19 cellular contexts compared by ENCODE assay signal in the genomic region with DNA sequence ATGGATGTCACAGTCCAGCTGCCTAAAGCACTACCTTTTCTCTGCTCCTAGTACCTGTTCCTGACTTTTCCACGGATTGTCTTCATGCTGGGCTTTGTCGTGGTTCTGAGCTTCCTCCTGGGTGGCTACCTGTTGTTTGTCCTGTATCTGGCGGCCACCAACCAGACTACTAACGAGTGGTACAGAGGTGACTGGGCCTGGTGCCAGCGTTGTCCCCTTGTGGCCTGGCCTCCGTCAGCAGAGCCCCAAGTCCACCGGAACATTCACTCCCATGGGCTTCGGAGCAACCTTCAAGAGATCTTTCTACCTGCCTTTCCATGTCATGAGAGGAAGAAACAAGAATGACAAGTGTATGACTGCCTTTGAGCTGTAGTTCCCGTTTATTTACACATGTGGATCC. TPM values are rescaled to one million over a fixed set of nuclear protein-coding genes. Genes with fewer than 3 reads are reported as not detected.
DNase-seq lines count a peak whose midpoint lies in the region; ATAC-seq and TF ChIP-seq lines count a peak whose summit lies in the region.
"Had no signal": no experiment of that assay in that cellular context is flagged by ENCODE, and none has a peak within 500 bp of the region (broad histone marks: within the 10 kb centered on the region; RNA-seq: fewer than 3 reads in every experiment).

No MANE protein-coding gene starts in this region.

- DNase-seq in CD4-positive, CD25-positive, alpha-beta regulatory T cell: no peak
- no peak for DNase-seq in CD8-positive, alpha-beta T cell
- no peak for DNase-seq in natural killer cell
- DNase-seq in omental fat pad (ENCODE audit: low spot score): no peak
- DNase-seq: activated effector memory CD4-positive, alpha-beta T cell treated with Interleukin-2 at 50 U/mL for 16 hours; BE2C; foreskin melanocyte; Kasumi-1; NCI-H1417; NCI-H82 had no signal

- H3K36me3 ChIP-seq in CD4-positive, CD25-positive, alpha-beta regulatory T cell (ENCODE audit: control insufficient read depth, insufficient read depth, low read length): peaks cover 30% of the 10 kb centered on the region
- peaks cover 13% of the 10 kb centered on the region for H3K36me3 ChIP-seq in CD8-positive, alpha-beta T cell (ENCODE audit: insufficient read depth, low read length)

- H3K27me3 Mint-ChIP-seq in CD4-positive, CD25-positive, alpha-beta regulatory T cell: no peaks in the 10 kb centered on the region
- H3K27me3 Mint-ChIP-seq in CD8-positive, alpha-beta T cell (ENCODE audit: low read depth): no peaks in the 10 kb centered on the region
- H3K27me3 Mint-ChIP-seq in activated naive CD8-positive, alpha-beta T cell: no peaks in the 10 kb centered on the region
- no peaks in the 10 kb centered on the region for H3K27me3 Mint-ChIP-seq in natural killer cell (ENCODE audit: low read depth in 2 of 2)

- H3K9me3 ChIP-seq in CD4-positive, CD25-positive, alpha-beta regulatory T cell (ENCODE audit: control insufficient read depth in 2 of 2, low read length in 2 of 2): no peaks in the 10 kb centered on the region
- H3K9me3 ChIP-seq in CD8-positive, alpha-beta T cell (ENCODE audit: low read length): no peaks in the 10 kb centered on the region
- H3K9me3 ChIP-seq: BE2C, left lung, prostate gland, thoracic aorta had no signal

- POLR2A ChIA-PET in CD8-positive, alpha-beta T cell (lab: Charles Lee): no interaction called here

- no peaks in the 10 kb centered on the region for H3K27me3 ChIP-seq in CD4-positive, CD25-positive, alpha-beta regulatory T cell (ENCODE audit: control insufficient read depth, insufficient read depth, low read length)
- H3K27me3 ChIP-seq in CD8-positive, alpha-beta T cell (ENCODE audit: insufficient read depth, low read length): no peaks in the 10 kb centered on the region
- H3K27me3 ChIP-seq: BE2C, left lung had no signal

- peak overlapping the region; percentile 71 to 84 (median 84) for H3K27ac Mint-ChIP-seq in CD4-positive, CD25-positive, alpha-beta regulatory T cell
- no peak overlapping the region for H3K27ac Mint-ChIP-seq in CD8-positive, alpha-beta T cell
- peak overlapping the region; percentile 54 for H3K27ac Mint-ChIP-seq in activated naive CD8-positive, alpha-beta T cell
- peak overlapping the region in 1 of 2 donors; percentile 80 for H3K27ac Mint-ChIP-seq in natural killer cell
- H3K27ac Mint-ChIP-seq: GM23338 had no signal

- H3K36me3 Mint-ChIP-seq in CD4-positive, CD25-positive, alpha-beta regulatory T cell: peaks cover 25% of the 10 kb centered on the region
- H3K36me3 Mint-ChIP-seq in CD8-positive, alpha-beta T cell: peaks cover 62% of the 10 kb centered on the region
- peaks cover 4% of the 10 kb centered on the region for H3K36me3 Mint-ChIP-seq in activated naive CD8-positive, alpha-beta T cell
- peaks cover 8% of the 10 kb centered on the region for H3K36me3 Mint-ChIP-seq in natural killer cell

- intact Hi-C loops in CD8-positive, alpha-beta T cell (cut with DNase I, micrococcal nuclease): no loop called here
- intact Hi-C loops in natural killer cell (cut with micrococcal nuclease): no loop called here

- H3K4me3 Mint-ChIP-seq in CD4-positive, CD25-positive, alpha-beta regulatory T cell: peak overlapping the region; percentile 63 to 88 (median 72)
- H3K4me3 Mint-ChIP-seq in CD8-positive, alpha-beta T cell: peak overlapping the region; percentile 51
- peak overlapping the region; percentile 77 for H3K4me3 Mint-ChIP-seq in activated naive CD8-positive, alpha-beta T cell
- H3K4me3 Mint-ChIP-seq in natural killer cell: peak overlapping the region; percentile 79

- CTCF ChIA-PET in CD8-positive, alpha-beta T cell (lab: Charles Lee): interaction anchor here (0.9 to 1.2 kb wide), 3 partner anchors 19 to 124 kb away, joined by 3 read pairs; no protein-coding TSS in a partner anchor

- H3K4me3 ChIP-seq in CD4-positive, CD25-positive, alpha-beta regulatory T cell (ENCODE audit: low read depth, low read length): no peak overlapping the region
- H3K4me3 ChIP-seq in CD8-positive, alpha-beta T cell (ENCODE audit: low read depth, low read length): no peak overlapping the region
- H3K4me3 ChIP-seq: left lung, prostate gland, thoracic aorta had no signal

- ATAC-seq in CD4-positive, CD25-positive, alpha-beta regulatory T cell (ENCODE audit: low read depth in 2 of 2): no peak
- ATAC-seq in CD8-positive, alpha-beta T cell: no peak
- ATAC-seq in natural killer cell (no peak), omental fat pad (ENCODE audit: low FRiP score) (no peak), GM19455 (IDR thresholded peaks at IDR 0.05; ENCODE audit: unreplicated experiment) (no peak), GM21737 (IDR thresholded peaks at IDR 0.05; ENCODE audit: unreplicated experiment) (no peak)
- ATAC-seq: left lung, Panc1 had no signal

- no peak for TF ChIP-seq CTCF in CD8-positive, alpha-beta T cell (IDR thresholded peaks at IDR 0.05)
- TF ChIP-seq CTCF in natural killer cell (IDR thresholded peaks at IDR 0.05) (no peak), omental fat pad (IDR thresholded peaks at IDR 0.05) (no peak)

- H3K9me3 Mint-ChIP-seq in CD4-positive, CD25-positive, alpha-beta regulatory T cell: peaks cover 0 to 3% (median 0%) of the 10 kb centered on the region in 7 donors
- no peaks in the 10 kb centered on the region for H3K9me3 Mint-ChIP-seq in CD8-positive, alpha-beta T cell
- no peaks in the 10 kb centered on the region for H3K9me3 Mint-ChIP-seq in activated naive CD8-positive, alpha-beta T cell (ENCODE audit: low read depth)
- no peaks in the 10 kb centered on the region for H3K9me3 Mint-ChIP-seq in natural killer cell
- H3K9me3 Mint-ChIP-seq: GM23338 had no signal

- H3K4me1 ChIP-seq in CD4-positive, CD25-positive, alpha-beta regulatory T cell (ENCODE audit: control insufficient read depth, insufficient read depth, low read length, poor library complexity, severe bottlenecking): peaks cover 22% of the 10 kb centered on the region
- peaks cover 24% of the 10 kb centered on the region for H3K4me1 ChIP-seq in CD8-positive, alpha-beta T cell (ENCODE audit: insufficient read depth, low read length)
- H3K4me1 ChIP-seq: BE2C had no signal

- peaks cover 0 to 30% (median 12%) of the 10 kb centered on the region in 4 donors for H3K4me1 Mint-ChIP-seq in CD4-positive, CD25-positive, alpha-beta regulatory T cell
- peaks cover 21% of the 10 kb centered on the region for H3K4me1 Mint-ChIP-seq in CD8-positive, alpha-beta T cell (ENCODE audit: low read depth)
- H3K4me1 Mint-ChIP-seq in activated naive CD8-positive, alpha-beta T cell (ENCODE audit: low read depth): peaks cover 18% of the 10 kb centered on the region
- H3K4me1 Mint-ChIP-seq in natural killer cell: peaks cover 8 to 18% of the 10 kb centered on the region in 2 donors

- no peak overlapping the region for H3K27ac ChIP-seq in CD4-positive, CD25-positive, alpha-beta regulatory T cell (ENCODE audit: insufficient read depth, low read length, poor library complexity, severe bottlenecking)
- no peak overlapping the region for H3K27ac ChIP-seq in CD8-positive, alpha-beta T cell (ENCODE audit: low read depth, low read length)
- H3K27ac ChIP-seq: epithelial cell of prostate, left lung had no signal

RNA-seq across cellular contexts. Expression of a gene that starts 1.3 kb away (rescaled TPM):
- 50.1 TPM for total RNA-seq in CD4-positive, CD25-positive, alpha-beta regulatory T cell
- polyA plus RNA-seq in CD4-positive, CD25-positive, alpha-beta regulatory T cell: 10 to 100 TPM; 28.3 to 33.1 (median 31.5) TPM
- total RNA-seq in CD8-positive, alpha-beta T cell: 10 to 100 TPM; 48.8 to 52.3 TPM
- total RNA-seq in natural killer cell (10 to 100 TPM; 47.5 to 70.1 (median 60.7) TPM), omental fat pad (10 to 100 TPM; 20.2 to 45.1 (median 24.1) TPM)

RNA-seq across cellular contexts. Expression of a gene that starts 11.3 kb away (rescaled TPM):
- 20.4 TPM for total RNA-seq in CD4-positive, CD25-positive, alpha-beta regulatory T cell
- 10 to 100 TPM; 63.5 to 77.9 (median 67.0) TPM for polyA plus RNA-seq in CD4-positive, CD25-positive, alpha-beta regulatory T cell
- total RNA-seq in CD8-positive, alpha-beta T cell: 10 to 100 TPM; 35.6 to 37.0 TPM
- total RNA-seq in natural killer cell: 10 to 100 TPM; 29.4 to 37.6 (median 35.3) TPM
- total RNA-seq in omental fat pad: 10 to 100 TPM; 30.6 to 52.3 (median 42.3) TPM

RNA-seq across cellular contexts. Expression of a gene that starts 26.8 kb away (rescaled TPM):
- 0.96 TPM for total RNA-seq in CD4-positive, CD25-positive, alpha-beta regulatory T cell
- polyA plus RNA-seq in CD4-positive, CD25-positive, alpha-beta regulatory T cell: 1 to 10 TPM in 1 of 4 donors, under 1 TPM in 3; 0.26 to 1.3 (median 0.71) TPM
- 1 to 10 TPM; 4.2 to 4.8 TPM for total RNA-seq in CD8-positive, alpha-beta T cell
- total RNA-seq in natural killer cell (10 to 100 TPM in 1 of 3 donors, 1 to 10 TPM in 2; 6.5 to 12.0 (median 9.7) TPM), omental fat pad (1 to 10 TPM; 4.1 to 5.6 (median 4.7) TPM)

RNA-seq across cellular contexts. Expression of a gene that starts 37.3 kb away (rescaled TPM):
- total RNA-seq in CD4-positive, CD25-positive, alpha-beta regulatory T cell: 0.15 TPM
- polyA plus RNA-seq in CD4-positive, CD25-positive, alpha-beta regulatory T cell: under 1 TPM in 1 of 4 donors, not detected in 3; 0.10 TPM
- total RNA-seq in CD8-positive, alpha-beta T cell: under 1 TPM; 0.25 to 0.33 TPM
- under 1 TPM; 0.39 to 0.45 (median 0.40) TPM for total RNA-seq in natural killer cell
- total RNA-seq in omental fat pad: not detected

RNA-seq across cellular contexts. Expression of a gene that starts 48.6 kb away (rescaled TPM):
- total RNA-seq in CD4-positive, CD25-positive, alpha-beta regulatory T cell: 51.6 TPM
- polyA plus RNA-seq in CD4-positive, CD25-positive, alpha-beta regulatory T cell: 1 to 10 TPM in 2 of 4 donors, under 1 TPM in 2; 0.81 to 1.5 (median 0.98) TPM
- total RNA-seq in CD8-positive, alpha-beta T cell: 10 to 100 TPM; 49.3 to 49.5 TPM
- total RNA-seq in natural killer cell (10 to 100 TPM; 46.2 to 59.6 (median 49.5) TPM), omental fat pad (10 to 100 TPM; 14.4 to 27.5 (median 18.8) TPM)
